19 cellular contexts compared by ENCODE assay signal in the genomic region with DNA sequence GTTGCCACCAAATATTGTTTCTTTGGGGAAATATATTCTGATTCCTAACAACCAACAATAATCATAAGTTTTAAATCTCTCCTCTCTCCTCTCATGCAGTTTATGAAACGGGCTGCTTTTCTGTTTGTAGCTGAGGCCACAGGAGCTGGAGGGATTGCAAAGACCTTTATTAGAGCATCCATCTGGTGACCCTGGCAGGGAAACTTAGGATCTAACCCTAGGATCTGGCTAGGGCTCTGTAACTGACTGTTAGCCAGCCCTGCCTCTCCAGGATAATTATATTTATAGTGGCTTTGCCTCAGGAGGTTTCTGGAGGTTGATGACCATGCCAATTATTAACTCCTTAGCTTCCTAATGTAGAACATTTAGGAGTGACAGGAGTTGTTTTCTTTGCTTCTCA. TPM values are rescaled to one million over a fixed set of nuclear protein-coding genes. Genes with fewer than 3 reads are reported as not detected.
"Had no signal": no experiment of that assay in that cellular context is flagged by ENCODE, and none has a peak within 500 bp of the region (broad histone marks: within the 10 kb centered on the region; RNA-seq: fewer than 3 reads in every experiment).

No MANE protein-coding gene starts in this region.

- H3K27me3 ChIP-seq: adrenal gland, cardiac muscle cell, neutrophil, tibial artery had no signal

- H3K9me3 ChIP-seq: adrenal gland, neutrophil, tibial artery had no signal

- H3K4me1 Mint-ChIP-seq: activated CD8-positive, alpha-beta memory T cell treated with anti-CD3 and anti-CD28 coated beads, Interleukin-2, amount 10 ng/mL, durations not matched to agents 7 days and 5 days; activated naive CD4-positive, alpha-beta T cell treated with anti-CD3 and anti-CD28 coated beads, Interleukin-2, amount 50 U/mL, for 24 hours had no signal

- H3K36me3 Mint-ChIP-seq: activated CD4-positive, alpha-beta memory T cell treated with anti-CD3 and anti-CD28 coated beads for 36 hours; activated CD8-positive, alpha-beta memory T cell treated with anti-CD3 and anti-CD28 coated beads, Interleukin-2, amount 10 ng/mL, durations not matched to agents 7 days and 5 days; activated naive CD4-positive, alpha-beta T cell treated with anti-CD3 and anti-CD28 coated beads, Interleukin-2, amount 50 U/mL, for 24 hours; naive thymus-derived CD8-positive, alpha-beta T cell; stimulated activated naive B cell treated with anti-CD40 and anti-IgM and Interleukin-4, amounts not matched to agents 10 μg/mL and 1 μg/mL and 100 μg/mL, for 72 hours had no signal

- ATAC-seq: activated CD8-positive, alpha-beta memory T cell treated with anti-CD3 and anti-CD28 coated beads, Interleukin-2, amount 10 ng/mL, durations not matched to agents 7 days and 5 days; esophagus mucosa; naive thymus-derived CD8-positive, alpha-beta T cell; stimulated activated naive B cell treated with anti-CD40 and anti-IgM and Interleukin-4, amounts not matched to agents 10 μg/mL and 1 μg/mL and 100 μg/mL, for 72 hours had no signal

- H3K4me3 Mint-ChIP-seq: activated CD4-positive, alpha-beta memory T cell treated with anti-CD3 and anti-CD28 coated beads for 36 hours; activated CD8-positive, alpha-beta memory T cell treated with anti-CD3 and anti-CD28 coated beads, Interleukin-2, amount 10 ng/mL, durations not matched to agents 7 days and 5 days; activated naive CD4-positive, alpha-beta T cell treated with anti-CD3 and anti-CD28 coated beads, Interleukin-2, amount 50 U/mL, for 24 hours; naive thymus-derived CD8-positive, alpha-beta T cell; stimulated activated naive B cell treated with anti-CD40 and anti-IgM and Interleukin-4, amounts not matched to agents 10 μg/mL and 1 μg/mL and 100 μg/mL, for 72 hours had no signal

- H3K4me1 ChIP-seq: adrenal gland, tibial artery had no signal

- H3K4me3 ChIP-seq: adrenal gland, cardiac muscle cell, skin epidermis, tibial artery had no signal

- H3K9me3 Mint-ChIP-seq: activated CD4-positive, alpha-beta memory T cell treated with anti-CD3 and anti-CD28 coated beads for 36 hours; activated naive CD4-positive, alpha-beta T cell treated with anti-CD3 and anti-CD28 coated beads, Interleukin-2, amount 50 U/mL, for 24 hours; naive thymus-derived CD8-positive, alpha-beta T cell; stimulated activated naive B cell treated with anti-CD40 and anti-IgM and Interleukin-4, amounts not matched to agents 10 μg/mL and 1 μg/mL and 100 μg/mL, for 72 hours had no signal

- DNase-seq: activated CD4-positive, alpha-beta memory T cell treated with anti-CD3 and anti-CD28 coated beads for 36 hours; activated CD8-positive, alpha-beta memory T cell treated with anti-CD3 and anti-CD28 coated beads, Interleukin-2, amount 10 ng/mL, durations not matched to agents 7 days and 5 days; activated effector memory CD4-positive, alpha-beta T cell treated with Interleukin-2 at 50 U/mL for 16 hours; activated T-cell treated with anti-CD3 and anti-CD28 coated beads, Interleukin-2, amount 50 U/mL, for 1 hour; adrenal gland; hippocampal formation; mesenchymal stem cell; naive thymus-derived CD8-positive, alpha-beta T cell; posterior cingulate gyrus; stimulated activated CD4-positive, alpha-beta T cell treated with anti-CD3 and anti-CD28 coated beads, Interleukin-15, amount 100 ng/mL, for 24 hours; stimulated activated CD4-positive, alpha-beta T cell treated with anti-CD3 and anti-CD28 coated beads, Interleukin-4, amount 100 ng/mL, for 1 hour; stimulated activated naive B cell treated with anti-CD40 and anti-IgM and Interleukin-4, amounts not matched to agents 10 μg/mL and 1 μg/mL and 100 μg/mL, for 72 hours; tibial artery; WERI-Rb-1 had no signal

- H3K27ac ChIP-seq: adrenal gland, cardiac muscle cell, neutrophil, tibial artery, WERI-Rb-1 had no signal

- H3K36me3 ChIP-seq: adrenal gland, neutrophil had no signal

- H3K27ac Mint-ChIP-seq: activated CD4-positive, alpha-beta memory T cell treated with anti-CD3 and anti-CD28 coated beads for 36 hours; activated CD8-positive, alpha-beta memory T cell treated with anti-CD3 and anti-CD28 coated beads, Interleukin-2, amount 10 ng/mL, durations not matched to agents 7 days and 5 days; activated naive CD4-positive, alpha-beta T cell treated with anti-CD3 and anti-CD28 coated beads, Interleukin-2, amount 50 U/mL, for 24 hours; naive thymus-derived CD8-positive, alpha-beta T cell; stimulated activated naive B cell treated with anti-CD40 and anti-IgM and Interleukin-4, amounts not matched to agents 10 μg/mL and 1 μg/mL and 100 μg/mL, for 72 hours had no signal

RNA-seq across cellular contexts. Expression of a gene that starts 57.0 kb away (rescaled TPM):
- total RNA-seq: naive thymus-derived CD8-positive, alpha-beta T cell had no signal
